Comparison of ENCODE assay signal across 28 cellular contexts in the genomic region with DNA sequence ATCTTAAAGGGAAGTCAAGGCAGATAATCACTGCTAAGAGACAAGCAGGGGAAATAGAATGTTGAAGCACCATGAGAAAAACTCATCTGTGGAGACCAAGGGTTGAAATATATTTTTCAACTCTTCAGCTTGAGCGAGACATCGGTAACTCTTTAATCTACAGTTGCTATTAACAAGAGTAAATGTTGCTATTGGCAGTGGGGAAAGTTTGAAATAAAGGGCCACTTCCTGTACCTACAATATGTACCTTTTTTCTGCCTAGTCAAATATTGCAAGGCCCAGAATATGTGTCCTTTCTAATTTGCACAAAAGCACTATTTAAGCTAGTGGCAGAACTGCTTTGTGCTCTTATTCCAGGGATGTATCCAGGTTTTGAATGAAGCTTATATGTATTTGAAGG.
"Had no signal": no experiment of that assay in that cellular context is flagged by ENCODE, and none has a peak within 500 bp of the region (broad histone marks: within the 10 kb centered on the region; RNA-seq: fewer than 3 reads in every experiment).

No MANE protein-coding gene starts in this region.

- ATAC-seq: activated CD8-positive, alpha-beta memory T cell treated with anti-CD3 and anti-CD28 coated beads, Interleukin-2, amount 10 ng/mL, durations not matched to agents 7 days and 5 days; K562; T-cell had no signal

- H3K27me3 ChIP-seq: brain microvascular endothelial cell had no signal

- FAIRE-seq: K562, RCC 7860, TTC549 had no signal

- DNase-seq: activated B cell treated with CpG ODN at 0.5 μM for 24 hours; activated CD4-positive, alpha-beta T cell treated with anti-CD3 and anti-CD28 coated beads for 1 hour; activated CD4-positive, alpha-beta T cell treated with anti-CD3 and anti-CD28 coated beads, Interleukin-2, amount 10 ng/mL, durations not matched to agents 24 days and 14 days; activated CD4-positive, alpha-beta T cell treated with anti-CD3 and anti-CD28 coated beads, Interleukin-2, amount 50 U/mL, for 48 hours; activated CD8-positive, alpha-beta memory T cell treated with anti-CD3 and anti-CD28 coated beads, Interleukin-2, amount 10 ng/mL, durations not matched to agents 7 days and 5 days; activated effector memory CD4-positive, alpha-beta T cell treated with Interleukin-2 at 50 U/mL for 16 hours; activated naive CD4-positive, alpha-beta T cell treated with anti-CD3 and anti-CD28 coated beads for 36 hours; activated naive CD8-positive, alpha-beta T cell treated with anti-CD3 and anti-CD28 coated beads for 36 hours; activated T-cell treated with anti-CD3 and anti-CD28 coated beads, Interleukin-2, amount 50 U/mL, for 24 hours; brain microvascular endothelial cell; cerebellar nuclear complex; Karpas-422; NCI-H1092; NCI-H1417; NCI-H1930; NCI-H2107; NCI-H2171 treated with DMSO at 0.1 percent for 48 hours; NCI-H226; NCI-H510A; NCI-H526 treated with DMSO at 0.1 percent for 48 hours; NCI-H82; SHP77 treated with DMSO at 0.1 percent for 48 hours; T-cell; T-helper 2 cell; T1000 had no signal

- H3K4me3 ChIP-seq: K562 had no signal

- H3K36me3 ChIP-seq: brain microvascular endothelial cell had no signal
